In genomic region chr2:97011977-97012569, GRCh38 we compare ENCODE assay signal across 7 cellular contexts. TPM values are rescaled to one million over a fixed set of nuclear protein-coding genes. Genes with fewer than 3 reads are reported as not detected.
A peak's percentile ranks its signal among the peaks of the same experiment; 100 is the strongest.
DNase-seq lines count a peak whose midpoint lies in the region; ATAC-seq and TF ChIP-seq lines count a peak whose summit lies in the region.

No MANE protein-coding gene starts in this region.

- no peak overlapping the region for H4K91ac ChIP-seq in IMR-90 (ENCODE audit: insufficient read depth, low read depth, low read length)
- H4K91ac ChIP-seq in trophoblast cell (ENCODE audit: low read depth, low read length) = no peak overlapping the region

- dilution Hi-C loops in IMR-90 (cut with HindIII; ENCODE audit: low sequenced_read_pairs, unreplicated experiment) = no loop called here

- H3K79me1 ChIP-seq in IMR-90 (ENCODE audit: low read depth in 1 of 2, low read length in 2 of 2) (no peaks in the 10 kb centered on the region), trophoblast cell (ENCODE audit: low read length) (no peaks in the 10 kb centered on the region)

- H3K4me2 ChIP-seq in IMR-90 (ENCODE audit: low read depth, low read length) = no peak overlapping the region
- no peak overlapping the region for H3K4me2 ChIP-seq in trophoblast cell (ENCODE audit: low read length)

- no CpG with 5 or more reads among the region's 4 CpGs for WGBS in IMR-90 (ENCODE audit: extremely low coverage in 2 of 2, insufficient read length in 1 of 2), 2 experiments
- no CpG with 5 or more reads among the region's 4 CpGs for WGBS in trophoblast cell (ENCODE audit: extremely low coverage, insufficient coverage, insufficient read length)

- H3K4ac ChIP-seq in IMR-90 (ENCODE audit: low read depth, low read length) (no peak overlapping the region), trophoblast cell (ENCODE audit: low read depth, low read length) (no peak overlapping the region)

- peaks cover 14% of the 10 kb centered on the region for H3K27me3 ChIP-seq in IMR-90 (ENCODE audit: control insufficient read depth, insufficient read depth, low read length)
- no peaks in the 10 kb centered on the region for H3K27me3 ChIP-seq in trophoblast cell (ENCODE audit: insufficient read depth, low read length)

- no peak overlapping the region for H3K27ac ChIP-seq in IMR-90 (ENCODE audit: insufficient read depth, low read length)
- no peak overlapping the region for H3K27ac ChIP-seq in trophoblast cell (ENCODE audit: low read depth, low read length)

- no TSS peak for BruUV-seq in IMR-90 (replicated peaks; lab: Mats Ljungman, UMichigan)

- H3K18ac ChIP-seq in IMR-90 (ENCODE audit: low read depth, low read length) (no peak overlapping the region), trophoblast cell (ENCODE audit: low read length) (no peak overlapping the region)

- no peak overlapping the region for H2BK12ac ChIP-seq in trophoblast cell (ENCODE audit: low read length)

- H2BK120ac ChIP-seq in IMR-90 (ENCODE audit: low read depth, low read length) (no peak overlapping the region), trophoblast cell (ENCODE audit: insufficient read depth, low read length, poor library complexity) (no peak overlapping the region)

- H3K4me3 ChIP-seq in IMR-90 (ENCODE audit: insufficient read depth, low read depth, low read length) (no peak overlapping the region), trophoblast cell (ENCODE audit: low read depth, low read length) (no peak overlapping the region)

- no peak for TF ChIP-seq POLR2A in IMR-90 (IDR thresholded peaks at IDR 0.05; ENCODE audit: low read depth, low read length)
- no peak for TF ChIP-seq POLR2A in erythroblast (IDR thresholded peaks at IDR 0.05; ENCODE audit: low read length)

- H2AFZ ChIP-seq in IMR-90 (replicated peaks; ENCODE audit: low read length, poor library complexity) (no peak overlapping the region), trophoblast cell (ENCODE audit: insufficient read depth, low read length, poor library complexity) (no peak overlapping the region)

- no peak overlapping the region for H4K5ac ChIP-seq in IMR-90 (ENCODE audit: low read depth, low read length)

- H4K20me1 ChIP-seq in IMR-90 (ENCODE audit: insufficient read depth, low read length) = no peaks in the 10 kb centered on the region

- in situ Hi-C loops in IMR-90 (cut with MboI; ENCODE audit: low sequenced_read_pairs) = loop anchor here (25.0 kb wide), 1 partner anchor 100 kb away; the partner anchor contains the start of gene ANKRD36

- peak; percentile 30; the same call in 1 of the 2 replicates for TF ChIP-seq RAD21 in IMR-90 (IDR thresholded peaks at IDR 0.05; ENCODE audit: low read length)

- H4K8ac ChIP-seq in IMR-90 (ENCODE audit: low read depth in 2 of 2, low read length in 2 of 2) (no peak overlapping the region), trophoblast cell (ENCODE audit: low read depth, low read length) (no peak overlapping the region)

- H3K9me3 ChIP-seq in IMR-90 (ENCODE audit: control insufficient read depth, insufficient read depth, low read length) (no peaks in the 10 kb centered on the region), trophoblast cell (ENCODE audit: insufficient read depth, low read depth, low read length) (no peaks in the 10 kb centered on the region)

- ATAC-seq in IMR-90 (ENCODE audit: low read depth) = no peak
- no peak for ATAC-seq in HG02973 (IDR thresholded peaks at IDR 0.05; ENCODE audit: unreplicated experiment)

- no peak overlapping the region for H2AK9ac ChIP-seq in IMR-90 (replicated peaks; ENCODE audit: low read depth, low read length, poor library complexity)

- intact Hi-C loops in IMR-90 (cut with micrococcal nuclease) = loop anchor here (1.0 kb wide), 1 partner anchor 100 kb away; no protein-coding TSS in a partner anchor

- H3K56ac ChIP-seq in IMR-90 (ENCODE audit: extremely low read depth, insufficient read depth, low read length) = no peak overlapping the region

- H2BK5ac ChIP-seq in IMR-90 (ENCODE audit: low read depth, low read length, poor library complexity, severe bottlenecking) (no peak overlapping the region), trophoblast cell (ENCODE audit: low read depth, low read length, poor library complexity) (no peak overlapping the region)

- no peaks in the 10 kb centered on the region for H3K36me3 ChIP-seq in IMR-90 (ENCODE audit: control insufficient read depth, insufficient read depth, low read length)
- no peaks in the 10 kb centered on the region for H3K36me3 ChIP-seq in trophoblast cell (ENCODE audit: control insufficient read depth in 1 of 2, insufficient read depth in 2 of 2, low read length in 2 of 2)

- DNase-seq in DMS79 treated with DMSO at 0.1 percent for 48 hours (lab: John Stamatoyannopoulos, UW) = peak; percentile 59
- DNase-seq in IMR-90 = peak; percentile 70
- DNase-seq in RPMI8226 = peak; percentile 46
- peak; percentile 62 to 65 for DNase-seq in erythroblast (lab: John Stamatoyannopoulos, UW)
- peak; percentile 27 to 77 for DNase-seq in trophoblast cell
- no peak for DNase-seq in stimulated activated CD4-positive, alpha-beta T cell treated with anti-CD3 and anti-CD28 coated beads, Interleukin-2, amount 100 ng/mL, for 24 hours

- H4K12ac ChIP-seq in trophoblast cell (ENCODE audit: low read depth, low read length) = no peak overlapping the region

- no peak overlapping the region for H2BK20ac ChIP-seq in IMR-90 (ENCODE audit: low read depth, low read length)

- no peaks in the 10 kb centered on the region for H3K4me1 ChIP-seq in IMR-90 (ENCODE audit: control insufficient read depth, insufficient read depth, low read length)
- no peaks in the 10 kb centered on the region for H3K4me1 ChIP-seq in trophoblast cell (ENCODE audit: control insufficient read depth in 1 of 2, insufficient read depth in 2 of 2, low read length in 2 of 2)

- CTCF ChIA-PET in IMR-90 (lab: Yijun Ruan, JAX) = interaction anchor here (0.6 to 1.6 kb wide), 2 partner anchors 101 to 1936 kb away, joined by 4 read pairs; partner anchors contain the start of gene ANKRD36

- H3K9me1 ChIP-seq in IMR-90 (ENCODE audit: insufficient read depth, low read length) = no peaks in the 10 kb centered on the region

- no peak overlapping the region for H3K23ac ChIP-seq in IMR-90 (ENCODE audit: low read depth, low read length)
- H3K23ac ChIP-seq in trophoblast cell (ENCODE audit: low read length) = no peak overlapping the region

- H2AK5ac ChIP-seq in IMR-90 (ENCODE audit: low read depth, low read length) = no peak overlapping the region
- H2AK5ac ChIP-seq in trophoblast cell (ENCODE audit: low read length) = no peak overlapping the region

- peak; percentile 49 for TF ChIP-seq CTCF in IMR-90 (conservative IDR thresholded peaks at IDR 0.05; ENCODE audit: low read depth, low read length)

- H3K9ac ChIP-seq in IMR-90 (ENCODE audit: low read depth, low read length) (no peak overlapping the region), trophoblast cell (ENCODE audit: low read length) (no peak overlapping the region)

- H3K14ac ChIP-seq in IMR-90 (replicated peaks; ENCODE audit: low read depth, low read length) (no peak overlapping the region), trophoblast cell (ENCODE audit: low read length) (no peak overlapping the region)

- H2BK15ac ChIP-seq in IMR-90 (ENCODE audit: low read depth, low read length) = no peak overlapping the region

- no peaks in the 10 kb centered on the region for H3K79me2 ChIP-seq in trophoblast cell (ENCODE audit: control insufficient read depth, insufficient read depth, low read length, poor library complexity)

- POLR2A ChIA-PET in IMR-90 (lab: Charles Lee; ENCODE audit: unreplicated experiment) = no interaction called here

TF ChIP-seq in IMR-90, 13 proteins besides CTCF, POLR2A, EP300 and RAD21:
- TF ChIP-seq, protein P1, sequence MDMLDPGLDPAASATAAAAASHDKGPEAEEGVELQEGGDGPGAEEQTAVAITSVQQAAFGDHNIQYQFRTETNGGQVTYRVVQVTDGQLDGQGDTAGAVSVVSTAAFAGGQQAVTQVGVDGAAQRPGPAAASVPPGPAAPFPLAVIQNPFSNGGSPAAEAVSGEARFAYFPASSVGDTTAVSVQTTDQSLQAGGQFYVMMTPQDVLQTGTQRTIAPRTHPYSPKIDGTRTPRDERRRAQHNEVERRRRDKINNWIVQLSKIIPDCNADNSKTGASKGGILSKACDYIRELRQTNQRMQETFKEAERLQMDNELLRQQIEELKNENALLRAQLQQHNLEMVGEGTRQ (IDR thresholded peaks at IDR 0.05; ENCODE audit: low read depth, low read length) = no peak
- no peak for TF ChIP-seq MXI1 (IDR thresholded peaks at IDR 0.05; ENCODE audit: borderline replicate concordance, low read depth, low read length)
- no peak for TF ChIP-seq CEBPB (IDR thresholded peaks at IDR 0.05; ENCODE audit: low read depth, low read length)
- peak; percentile 45 for TF ChIP-seq SMC3 (IDR thresholded peaks at IDR 0.05; ENCODE audit: low read depth, low read length)
TF ChIP-seq in IMR-90: peak in this region for 1.

RNA-seq across cellular contexts. Expression of gene FAM178B, which starts 25.7 kb away (rescaled TPM):
- total RNA-seq in IMR-90 (2012; rRNA removed) = not detected in 2 replicates
- polyA plus RNA-seq in IMR-90 (2012; rRNA removed) = not detected in 2 replicates
- not detected in 2 replicates for polyA plus RNA-seq in IMR-90 (2012; cell fraction: cytosol; rRNA removed)
- not detected in 2 replicates for polyA plus RNA-seq in IMR-90 (2012; cell fraction: nucleus; rRNA removed; ENCODE audit: low replicate concordance)
- 2.4 TPM in 2 replicates for polyA plus RNA-seq in trophoblast cell (2013)

Comparison
In these comparisons a context has a peak if more than half of its experiments do, and no peak if none do; other contexts are left out.
1. DNase-seq: peak in DMS79 treated with DMSO at 0.1 percent for 48 hours (single experiment), IMR-90 (single experiment), RPMI8226 (single experiment), erythroblast (2 of 2) and trophoblast cell (2 of 2); none in stimulated activated CD4-positive, alpha-beta T cell treated with anti-CD3 and anti-CD28 coated beads, Interleukin-2, amount 100 ng/mL, for 24 hours (0 of 2).